32 cellular contexts compared by ENCODE assay signal in genomic region chr2:12027136-12027535, GRCh38.
"Had no signal": no experiment of that assay in that cellular context is flagged by ENCODE, and none has a peak within 500 bp of the region (broad histone marks: within the 10 kb centered on the region; RNA-seq: fewer than 3 reads in every experiment).

No MANE protein-coding gene starts in this region.

- H3K36me3 Mint-ChIP-seq: activated CD8-positive, alpha-beta memory T cell treated with anti-CD3 and anti-CD28 coated beads, Interleukin-2, amount 10 ng/mL, durations not matched to agents 7 days and 5 days had no signal

- H3K4me3 ChIP-seq: adrenal gland, body of pancreas, dorsolateral prefrontal cortex, gastrocnemius medialis, heart left ventricle had no signal

- H3K36me3 ChIP-seq: adrenal gland, gastrocnemius medialis, heart left ventricle had no signal

- H3K9me3 ChIP-seq: adrenal gland, body of pancreas, gastrocnemius medialis, heart left ventricle had no signal

- H3K4me3 Mint-ChIP-seq: activated CD4-positive, alpha-beta memory T cell treated with anti-CD3 and anti-CD28 coated beads for 36 hours; activated CD4-positive, alpha-beta T cell treated with anti-CD3 and anti-CD28 coated beads for 36 hours; activated CD4-positive, alpha-beta T cell treated with anti-CD3 and anti-CD28 coated beads, Interleukin-2, amount 10 ng/mL, durations not matched to agents 24 days and 14 days; activated CD8-positive, alpha-beta memory T cell treated with anti-CD3 and anti-CD28 coated beads, Interleukin-2, amount 10 ng/mL, durations not matched to agents 7 days and 5 days; activated CD8-positive, alpha-beta T cell treated with anti-CD3 and anti-CD28 coated beads, Interleukin-2, amount 10 ng/mL, durations not matched to agents 7 days and 5 days; activated naive CD4-positive, alpha-beta T cell treated with anti-CD3 and anti-CD28 coated beads for 36 hours; activated naive CD4-positive, alpha-beta T cell treated with anti-CD3 and anti-CD28 coated beads, Interleukin-2, amount 50 U/mL, for 24 hours; activated naive CD8-positive, alpha-beta T cell treated with anti-CD3 and anti-CD28 coated beads for 36 hours; activated naive CD8-positive, alpha-beta T cell treated with anti-CD3 and anti-CD28 coated beads, Interleukin-2, amount 50 U/mL, for 24 hours; activated T-helper 1 cell treated with anti-CD3 and anti-CD28 coated beads, Interleukin-12 subunit alpha, Interleukin-12 subunit beta, Interleukin-2, Interleukin-4 antibody, amounts not matched to agents 30 ng/mL and 10 ng/mL and 1 ng/mL, durations not matched to agents 14 hours and 24 hours and 36 hours; endodermal cell had no signal

- H3K4me1 ChIP-seq: adrenal gland, body of pancreas, gastrocnemius medialis had no signal

- H3K9me3 Mint-ChIP-seq: activated naive CD4-positive, alpha-beta T cell treated with anti-CD3 and anti-CD28 coated beads, Interleukin-2, amount 50 U/mL, for 24 hours had no signal

- H3K27ac Mint-ChIP-seq: activated CD4-positive, alpha-beta memory T cell treated with anti-CD3 and anti-CD28 coated beads for 36 hours; activated CD4-positive, alpha-beta T cell treated with anti-CD3 and anti-CD28 coated beads for 36 hours; activated CD4-positive, alpha-beta T cell treated with anti-CD3 and anti-CD28 coated beads, Interleukin-2, amount 10 ng/mL, durations not matched to agents 24 days and 14 days; activated CD8-positive, alpha-beta memory T cell treated with anti-CD3 and anti-CD28 coated beads, Interleukin-2, amount 10 ng/mL, durations not matched to agents 7 days and 5 days; activated CD8-positive, alpha-beta T cell treated with anti-CD3 and anti-CD28 coated beads, Interleukin-2, amount 10 ng/mL, durations not matched to agents 7 days and 5 days; activated naive CD4-positive, alpha-beta T cell treated with anti-CD3 and anti-CD28 coated beads for 36 hours; activated naive CD4-positive, alpha-beta T cell treated with anti-CD3 and anti-CD28 coated beads, Interleukin-2, amount 50 U/mL, for 24 hours; activated naive CD8-positive, alpha-beta T cell treated with anti-CD3 and anti-CD28 coated beads for 36 hours; activated naive CD8-positive, alpha-beta T cell treated with anti-CD3 and anti-CD28 coated beads, Interleukin-2, amount 50 U/mL, for 24 hours; activated T-helper 1 cell treated with anti-CD3 and anti-CD28 coated beads, Interleukin-12 subunit alpha, Interleukin-12 subunit beta, Interleukin-2, Interleukin-4 antibody, amounts not matched to agents 30 ng/mL and 10 ng/mL and 1 ng/mL, durations not matched to agents 14 hours and 24 hours and 36 hours; activated T-helper 2 cell treated with anti-CD3 and anti-CD28 coated beads, Interferon-gamma antibody, Interleukin-2, Interleukin-4, amounts not matched to agents 10 μg/mL and 5 μg/mL and 100 μg/mL, durations not matched to agents 14 hours and 24 hours and 36 hours; endodermal cell had no signal

- ATAC-seq: activated CD4-positive, alpha-beta T cell treated with anti-CD3 and anti-CD28 coated beads for 36 hours; activated CD8-positive, alpha-beta memory T cell treated with anti-CD3 and anti-CD28 coated beads, Interleukin-2, amount 10 ng/mL, durations not matched to agents 7 days and 5 days; activated CD8-positive, alpha-beta T cell treated with anti-CD3 and anti-CD28 coated beads, Interleukin-2, amount 10 ng/mL, durations not matched to agents 7 days and 5 days; activated naive CD8-positive, alpha-beta T cell treated with anti-CD3 and anti-CD28 coated beads, Interleukin-2, amount 50 U/mL, for 24 hours; body of pancreas; esophagus mucosa; gastrocnemius medialis; heart left ventricle had no signal

- H3K27ac ChIP-seq: adrenal gland, body of pancreas, dorsolateral prefrontal cortex, gastrocnemius medialis, heart left ventricle had no signal

- H3K27me3 ChIP-seq: adrenal gland, body of pancreas, dorsolateral prefrontal cortex, gastrocnemius medialis, heart left ventricle had no signal

- H3K4me1 Mint-ChIP-seq: activated CD4-positive, alpha-beta T cell treated with anti-CD3 and anti-CD28 coated beads, Interleukin-2, amount 10 ng/mL, durations not matched to agents 24 days and 14 days; activated CD8-positive, alpha-beta memory T cell treated with anti-CD3 and anti-CD28 coated beads, Interleukin-2, amount 10 ng/mL, durations not matched to agents 7 days and 5 days; endodermal cell had no signal

- DNase-seq: activated CD4-positive, alpha-beta memory T cell treated with anti-CD3 and anti-CD28 coated beads for 36 hours; activated CD4-positive, alpha-beta T cell treated with anti-CD3 and anti-CD28 coated beads for 36 hours; activated CD4-positive, alpha-beta T cell treated with anti-CD3 and anti-CD28 coated beads, Interleukin-2, amount 10 ng/mL, durations not matched to agents 24 days and 14 days; activated CD4-positive, CD25-positive, alpha-beta regulatory T cell; activated CD4-positive, CD25-positive, alpha-beta regulatory T cell treated with anti-CD3 and anti-CD28 coated beads, Interleukin-2, amount 50 U/mL, for 72 hours; activated CD8-positive, alpha-beta memory T cell treated with anti-CD3 and anti-CD28 coated beads, Interleukin-2, amount 10 ng/mL, durations not matched to agents 7 days and 5 days; activated CD8-positive, alpha-beta memory T cell treated with anti-CD3 and anti-CD28 coated beads, Interleukin-2, amount 50 U/mL, for 4 hours; activated CD8-positive, alpha-beta T cell treated with anti-CD3 and anti-CD28 coated beads, Interleukin-2, amount 10 ng/mL, durations not matched to agents 7 days and 5 days; activated effector memory CD4-positive, alpha-beta T cell treated with anti-CD3 and anti-CD28 coated beads, Interleukin-2, amount 50 U/mL, for 16 hours; activated naive CD4-positive, alpha-beta T cell treated with anti-CD3 and anti-CD28 coated beads for 36 hours; activated naive CD8-positive, alpha-beta T cell treated with anti-CD3 and anti-CD28 coated beads for 36 hours; activated naive CD8-positive, alpha-beta T cell treated with anti-CD3 and anti-CD28 coated beads, Interleukin-2, amount 50 U/mL, for 24 hours; activated T-cell treated with anti-CD3 and anti-CD28 coated beads, Interleukin-2, amount 50 U/mL, for 1 hour; activated T-cell treated with anti-CD3 and anti-CD28 coated beads, Interleukin-2, amount 50 U/mL, for 48 hours; adrenal gland; amygdala; aorta; body of pancreas; caudate nucleus; cortex of kidney; dorsolateral prefrontal cortex; effector memory CD4-positive, alpha-beta T cell; endodermal cell; foreskin fibroblast; gastrocnemius medialis; glutamatergic neuron; heart left ventricle; T-helper 2 cell had no signal
